2 cellular contexts compared by ENCODE assay signal in the genomic region with DNA sequence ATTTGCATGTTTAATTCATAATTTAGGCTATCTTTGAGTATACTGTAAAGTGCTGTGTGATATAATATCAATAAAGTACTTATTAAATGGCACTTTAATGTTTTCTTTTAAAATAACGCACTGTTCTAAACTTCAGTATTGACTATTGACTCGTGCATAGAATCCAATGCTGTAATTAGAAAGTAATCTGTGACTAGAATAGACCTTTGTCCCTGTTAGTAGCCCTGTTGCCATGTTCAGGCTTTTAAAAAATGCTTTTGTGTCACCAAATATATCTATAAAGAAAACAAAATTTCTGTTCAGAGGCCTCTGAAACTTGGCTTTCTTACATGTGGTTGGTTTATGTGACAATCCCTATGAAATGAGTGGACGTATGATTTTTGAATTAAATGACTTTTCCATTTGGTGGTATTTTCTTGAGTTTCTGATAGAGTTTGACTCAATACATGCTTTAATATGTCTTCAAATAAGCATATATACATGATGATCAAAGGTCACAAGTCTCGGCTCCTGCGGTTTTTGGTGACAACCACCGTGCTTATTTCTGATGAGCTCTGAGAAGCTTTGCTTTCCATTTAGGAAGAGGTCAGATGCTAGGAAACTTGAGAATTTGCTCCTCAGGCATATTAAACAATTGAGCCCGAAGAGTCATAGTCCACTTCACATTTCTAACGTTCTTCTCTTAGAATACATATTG.
TF ChIP-seq lines count a peak whose summit lies in the region.

No MANE protein-coding gene starts in this region.

TF ChIP-seq in liver, 16 proteins besides CTCF, POLR2A, EP300 and RAD21:
- no peak for TF ChIP-seq EGR1 (IDR thresholded peaks at IDR 0.05; ENCODE audit: low read depth in 2 of 2)
- peak; percentile 56 to 61 for TF ChIP-seq HNF4A (conservative IDR thresholded peaks at IDR 0.05)
- TF ChIP-seq FOXA1 (IDR thresholded peaks at IDR 0.05), result no peak
- TF ChIP-seq YY1 (IDR thresholded peaks at IDR 0.05), result peak; percentile 60
- TF ChIP-seq, protein P1, sequence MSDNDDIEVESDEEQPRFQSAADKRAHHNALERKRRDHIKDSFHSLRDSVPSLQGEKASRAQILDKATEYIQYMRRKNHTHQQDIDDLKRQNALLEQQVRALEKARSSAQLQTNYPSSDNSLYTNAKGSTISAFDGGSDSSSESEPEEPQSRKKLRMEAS (IDR thresholded peaks at IDR 0.05), result no peak
- peak; percentile 62 for TF ChIP-seq SP1 (IDR thresholded peaks at IDR 0.05)
- no peak for TF ChIP-seq TAF1 (conservative IDR thresholded peaks at IDR 0.05)
- TF ChIP-seq, protein P2, sequence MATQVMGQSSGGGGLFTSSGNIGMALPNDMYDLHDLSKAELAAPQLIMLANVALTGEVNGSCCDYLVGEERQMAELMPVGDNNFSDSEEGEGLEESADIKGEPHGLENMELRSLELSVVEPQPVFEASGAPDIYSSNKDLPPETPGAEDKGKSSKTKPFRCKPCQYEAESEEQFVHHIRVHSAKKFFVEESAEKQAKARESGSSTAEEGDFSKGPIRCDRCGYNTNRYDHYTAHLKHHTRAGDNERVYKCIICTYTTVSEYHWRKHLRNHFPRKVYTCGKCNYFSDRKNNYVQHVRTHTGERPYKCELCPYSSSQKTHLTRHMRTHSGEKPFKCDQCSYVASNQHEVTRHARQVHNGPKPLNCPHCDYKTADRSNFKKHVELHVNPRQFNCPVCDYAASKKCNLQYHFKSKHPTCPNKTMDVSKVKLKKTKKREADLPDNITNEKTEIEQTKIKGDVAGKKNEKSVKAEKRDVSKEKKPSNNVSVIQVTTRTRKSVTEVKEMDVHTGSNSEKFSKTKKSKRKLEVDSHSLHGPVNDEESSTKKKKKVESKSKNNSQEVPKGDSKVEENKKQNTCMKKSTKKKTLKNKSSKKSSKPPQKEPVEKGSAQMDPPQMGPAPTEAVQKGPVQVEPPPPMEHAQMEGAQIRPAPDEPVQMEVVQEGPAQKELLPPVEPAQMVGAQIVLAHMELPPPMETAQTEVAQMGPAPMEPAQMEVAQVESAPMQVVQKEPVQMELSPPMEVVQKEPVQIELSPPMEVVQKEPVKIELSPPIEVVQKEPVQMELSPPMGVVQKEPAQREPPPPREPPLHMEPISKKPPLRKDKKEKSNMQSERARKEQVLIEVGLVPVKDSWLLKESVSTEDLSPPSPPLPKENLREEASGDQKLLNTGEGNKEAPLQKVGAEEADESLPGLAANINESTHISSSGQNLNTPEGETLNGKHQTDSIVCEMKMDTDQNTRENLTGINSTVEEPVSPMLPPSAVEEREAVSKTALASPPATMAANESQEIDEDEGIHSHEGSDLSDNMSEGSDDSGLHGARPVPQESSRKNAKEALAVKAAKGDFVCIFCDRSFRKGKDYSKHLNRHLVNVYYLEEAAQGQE (IDR thresholded peaks at IDR 0.05), result no peak
- TF ChIP-seq, protein P3, sequence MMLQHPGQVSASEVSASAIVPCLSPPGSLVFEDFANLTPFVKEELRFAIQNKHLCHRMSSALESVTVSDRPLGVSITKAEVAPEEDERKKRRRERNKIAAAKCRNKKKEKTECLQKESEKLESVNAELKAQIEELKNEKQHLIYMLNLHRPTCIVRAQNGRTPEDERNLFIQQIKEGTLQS (IDR thresholded peaks at IDR 0.05), result no peak
- TF ChIP-seq, protein P4, sequence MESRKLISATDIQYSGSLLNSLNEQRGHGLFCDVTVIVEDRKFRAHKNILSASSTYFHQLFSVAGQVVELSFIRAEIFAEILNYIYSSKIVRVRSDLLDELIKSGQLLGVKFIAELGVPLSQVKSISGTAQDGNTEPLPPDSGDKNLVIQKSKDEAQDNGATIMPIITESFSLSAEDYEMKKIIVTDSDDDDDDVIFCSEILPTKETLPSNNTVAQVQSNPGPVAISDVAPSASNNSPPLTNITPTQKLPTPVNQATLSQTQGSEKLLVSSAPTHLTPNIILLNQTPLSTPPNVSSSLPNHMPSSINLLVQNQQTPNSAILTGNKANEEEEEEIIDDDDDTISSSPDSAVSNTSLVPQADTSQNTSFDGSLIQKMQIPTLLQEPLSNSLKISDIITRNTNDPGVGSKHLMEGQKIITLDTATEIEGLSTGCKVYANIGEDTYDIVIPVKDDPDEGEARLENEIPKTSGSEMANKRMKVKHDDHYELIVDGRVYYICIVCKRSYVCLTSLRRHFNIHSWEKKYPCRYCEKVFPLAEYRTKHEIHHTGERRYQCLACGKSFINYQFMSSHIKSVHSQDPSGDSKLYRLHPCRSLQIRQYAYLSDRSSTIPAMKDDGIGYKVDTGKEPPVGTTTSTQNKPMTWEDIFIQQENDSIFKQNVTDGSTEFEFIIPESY (IDR thresholded peaks at IDR 0.05), result no peak
- no peak for TF ChIP-seq JUND (IDR thresholded peaks at IDR 0.05)
- TF ChIP-seq FOXA2 (IDR thresholded peaks at IDR 0.05), result no peak
- TF ChIP-seq RXRA (IDR thresholded peaks at IDR 0.05), result peak in 1 of 2 donors; percentile 23
- TF ChIP-seq GABPA (IDR thresholded peaks at IDR 0.05 in 1 of 2, conservative IDR thresholded peaks at IDR 0.05 in 1 of 2), result no peak
- no peak for TF ChIP-seq HNF4G (IDR thresholded peaks at IDR 0.05)
- TF ChIP-seq NR2F2 (IDR thresholded peaks at IDR 0.05), result no peak

TF ChIP-seq in HepG2, 621 proteins besides CTCF, POLR2A, EP300 and RAD21:
- no peak for TF ChIP-seq ZNF138 (CRISPR knock-in tag; IDR thresholded peaks at IDR 0.05; ENCODE audit: low read depth)
- no peak for TF ChIP-seq ZNF260 (CRISPR knock-in tag; IDR thresholded peaks at IDR 0.05; ENCODE audit: borderline replicate concordance, low read depth)
- TF ChIP-seq RARG (CRISPR knock-in tag; IDR thresholded peaks at IDR 0.05; ENCODE audit: low read depth), result no peak
- TF ChIP-seq PHF8 (CRISPR knock-in tag; IDR thresholded peaks at IDR 0.05), result no peak
- TF ChIP-seq NCOA2 (CRISPR knock-in tag; IDR thresholded peaks at IDR 0.05), result no peak
- TF ChIP-seq ZNF709 (CRISPR knock-in tag; IDR thresholded peaks at IDR 0.05), result no peak
- TF ChIP-seq, protein P5, sequence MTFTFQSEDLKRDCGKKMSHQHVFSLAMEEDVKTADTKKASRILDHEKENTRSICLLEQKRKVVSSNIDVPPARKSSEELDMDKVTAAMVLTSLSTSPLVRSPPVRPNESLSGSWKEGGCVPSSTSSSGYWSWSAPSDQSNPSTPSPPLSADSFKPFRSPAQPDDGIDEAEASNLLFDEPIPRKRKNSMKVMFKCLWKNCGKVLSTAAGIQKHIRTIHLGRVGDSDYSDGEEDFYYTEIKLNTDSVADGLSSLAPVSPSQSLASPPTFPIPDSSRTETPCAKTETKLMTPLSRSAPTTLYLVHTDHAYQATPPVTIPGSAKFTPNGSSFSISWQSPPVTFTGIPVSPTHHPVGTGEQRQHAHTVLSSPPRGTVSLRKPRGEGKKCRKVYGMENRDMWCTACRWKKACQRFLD (CRISPR knock-in tag; IDR thresholded peaks at IDR 0.05; ENCODE audit: borderline replicate concordance), result no peak
- TF ChIP-seq MAFG (CRISPR knock-in tag; IDR thresholded peaks at IDR 0.05), result no peak
- TF ChIP-seq, protein P6, sequence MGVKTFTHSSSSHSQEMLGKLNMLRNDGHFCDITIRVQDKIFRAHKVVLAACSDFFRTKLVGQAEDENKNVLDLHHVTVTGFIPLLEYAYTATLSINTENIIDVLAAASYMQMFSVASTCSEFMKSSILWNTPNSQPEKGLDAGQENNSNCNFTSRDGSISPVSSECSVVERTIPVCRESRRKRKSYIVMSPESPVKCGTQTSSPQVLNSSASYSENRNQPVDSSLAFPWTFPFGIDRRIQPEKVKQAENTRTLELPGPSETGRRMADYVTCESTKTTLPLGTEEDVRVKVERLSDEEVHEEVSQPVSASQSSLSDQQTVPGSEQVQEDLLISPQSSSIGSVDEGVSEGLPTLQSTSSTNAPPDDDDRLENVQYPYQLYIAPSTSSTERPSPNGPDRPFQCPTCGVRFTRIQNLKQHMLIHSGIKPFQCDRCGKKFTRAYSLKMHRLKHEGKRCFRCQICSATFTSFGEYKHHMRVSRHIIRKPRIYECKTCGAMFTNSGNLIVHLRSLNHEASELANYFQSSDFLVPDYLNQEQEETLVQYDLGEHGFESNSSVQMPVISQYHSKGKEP (CRISPR knock-in tag; IDR thresholded peaks at IDR 0.05), result no peak
- no peak for TF ChIP-seq RFXANK (CRISPR knock-in tag; IDR thresholded peaks at IDR 0.05)
- TF ChIP-seq, protein P7, sequence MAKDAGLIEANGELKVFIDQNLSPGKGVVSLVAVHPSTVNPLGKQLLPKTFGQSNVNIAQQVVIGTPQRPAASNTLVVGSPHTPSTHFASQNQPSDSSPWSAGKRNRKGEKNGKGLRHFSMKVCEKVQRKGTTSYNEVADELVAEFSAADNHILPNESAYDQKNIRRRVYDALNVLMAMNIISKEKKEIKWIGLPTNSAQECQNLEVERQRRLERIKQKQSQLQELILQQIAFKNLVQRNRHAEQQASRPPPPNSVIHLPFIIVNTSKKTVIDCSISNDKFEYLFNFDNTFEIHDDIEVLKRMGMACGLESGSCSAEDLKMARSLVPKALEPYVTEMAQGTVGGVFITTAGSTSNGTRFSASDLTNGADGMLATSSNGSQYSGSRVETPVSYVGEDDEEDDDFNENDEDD (CRISPR knock-in tag; IDR thresholded peaks at IDR 0.05; ENCODE audit: borderline replicate concordance), result no peak
- TF ChIP-seq, protein P8, sequence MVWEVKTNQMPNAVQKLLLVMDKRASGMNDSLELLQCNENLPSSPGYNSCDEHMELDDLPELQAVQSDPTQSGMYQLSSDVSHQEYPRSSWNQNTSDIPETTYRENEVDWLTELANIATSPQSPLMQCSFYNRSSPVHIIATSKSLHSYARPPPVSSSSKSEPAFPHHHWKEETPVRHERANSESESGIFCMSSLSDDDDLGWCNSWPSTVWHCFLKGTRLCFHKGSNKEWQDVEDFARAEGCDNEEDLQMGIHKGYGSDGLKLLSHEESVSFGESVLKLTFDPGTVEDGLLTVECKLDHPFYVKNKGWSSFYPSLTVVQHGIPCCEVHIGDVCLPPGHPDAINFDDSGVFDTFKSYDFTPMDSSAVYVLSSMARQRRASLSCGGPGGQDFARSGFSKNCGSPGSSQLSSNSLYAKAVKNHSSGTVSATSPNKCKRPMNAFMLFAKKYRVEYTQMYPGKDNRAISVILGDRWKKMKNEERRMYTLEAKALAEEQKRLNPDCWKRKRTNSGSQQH (CRISPR knock-in tag; IDR thresholded peaks at IDR 0.05; ENCODE audit: low read depth), result no peak
- TF ChIP-seq MTA3 (CRISPR knock-in tag; IDR thresholded peaks at IDR 0.05), result no peak
- TF ChIP-seq IRX3 (CRISPR knock-in tag; IDR thresholded peaks at IDR 0.05; ENCODE audit: borderline replicate concordance, low read depth), result no peak
